1 cellular context compared by ENCODE assay signal in the genomic region with DNA sequence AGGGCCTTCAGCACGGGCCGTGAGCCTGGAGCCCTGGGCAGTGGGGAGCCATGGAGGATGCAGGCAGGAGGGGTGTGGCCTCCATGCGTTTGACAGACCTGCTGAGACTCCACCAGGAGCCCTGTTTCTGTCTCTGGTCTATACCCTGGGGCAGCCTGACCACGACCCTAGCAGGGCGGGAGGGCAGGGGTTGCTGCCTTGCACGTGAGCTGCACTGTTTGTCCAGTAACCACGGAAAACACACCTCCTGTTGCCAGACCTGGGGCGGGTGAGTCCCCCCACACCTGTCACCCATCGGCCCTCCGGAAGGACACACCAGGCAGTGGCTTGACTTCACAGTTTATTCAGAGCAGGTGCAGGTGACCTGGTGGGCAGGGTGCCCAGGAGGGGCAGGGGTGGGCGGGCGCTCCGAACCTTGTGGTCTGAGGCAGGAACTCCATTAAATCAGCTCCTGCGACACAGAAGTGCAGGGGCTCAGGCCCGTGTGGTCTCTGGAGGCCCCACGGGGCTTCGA.
TF ChIP-seq lines count a peak whose summit lies in the region.

No MANE protein-coding gene starts in this region.

TF ChIP-seq in H1, 55 proteins besides CTCF, POLR2A, EP300 and RAD21:
- no peak for TF ChIP-seq CBX8 (IDR thresholded peaks at IDR 0.05; ENCODE audit: borderline replicate concordance, low read depth, low read length)
- TF ChIP-seq CTBP2 (IDR thresholded peaks at IDR 0.05; ENCODE audit: borderline replicate concordance, insufficient read depth, insufficient read length, low read length), result no peak
- no peak for TF ChIP-seq CREB1 (IDR thresholded peaks at IDR 0.05)
- TF ChIP-seq SUZ12 (IDR thresholded peaks at IDR 0.05; ENCODE audit: low read length), result no peak
- TF ChIP-seq KDM4A (IDR thresholded peaks at IDR 0.05; ENCODE audit: low read depth, low read length, severe bottlenecking), result no peak
- no peak for TF ChIP-seq JUND (IDR thresholded peaks at IDR 0.05; ENCODE audit: low read length)
- TF ChIP-seq FOSL1 (IDR thresholded peaks at IDR 0.05; ENCODE audit: insufficient read depth, low read depth, low read length), result no peak
- TF ChIP-seq MAFK (IDR thresholded peaks at IDR 0.05; ENCODE audit: low read depth, low read length), result no peak
- TF ChIP-seq HDAC2 (IDR thresholded peaks at IDR 0.05; ENCODE audit: borderline replicate concordance in 1 of 2, low read depth in 2 of 2, low read length in 2 of 2), result no peak
- TF ChIP-seq GTF2F1 (IDR thresholded peaks at IDR 0.05; ENCODE audit: borderline replicate concordance, low read depth, low read length), result no peak
- no peak for TF ChIP-seq ZNF274 (IDR thresholded peaks at IDR 0.05; ENCODE audit: borderline replicate concordance, extremely low read depth, low read length)
- no peak for TF ChIP-seq SP2 (IDR thresholded peaks at IDR 0.05; ENCODE audit: low read length)
- TF ChIP-seq GABPA (IDR thresholded peaks at IDR 0.05; ENCODE audit: borderline replicate concordance, insufficient read depth, low read length), result no peak
- no peak for TF ChIP-seq E2F6 (IDR thresholded peaks at IDR 0.05)
- TF ChIP-seq, protein P1, sequence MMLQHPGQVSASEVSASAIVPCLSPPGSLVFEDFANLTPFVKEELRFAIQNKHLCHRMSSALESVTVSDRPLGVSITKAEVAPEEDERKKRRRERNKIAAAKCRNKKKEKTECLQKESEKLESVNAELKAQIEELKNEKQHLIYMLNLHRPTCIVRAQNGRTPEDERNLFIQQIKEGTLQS (IDR thresholded peaks at IDR 0.05; ENCODE audit: insufficient read depth, low read depth, low read length), result no peak
- no peak for TF ChIP-seq SIN3A (conservative IDR thresholded peaks at IDR 0.05 in 1 of 2, IDR thresholded peaks at IDR 0.05 in 1 of 2; ENCODE audit: low read depth in 1 of 2, low read length in 2 of 2)
- no peak for TF ChIP-seq CEBPB (IDR thresholded peaks at IDR 0.05; ENCODE audit: low read depth, low read length)
